9 cellular contexts compared by ENCODE assay signal in the genomic region with DNA sequence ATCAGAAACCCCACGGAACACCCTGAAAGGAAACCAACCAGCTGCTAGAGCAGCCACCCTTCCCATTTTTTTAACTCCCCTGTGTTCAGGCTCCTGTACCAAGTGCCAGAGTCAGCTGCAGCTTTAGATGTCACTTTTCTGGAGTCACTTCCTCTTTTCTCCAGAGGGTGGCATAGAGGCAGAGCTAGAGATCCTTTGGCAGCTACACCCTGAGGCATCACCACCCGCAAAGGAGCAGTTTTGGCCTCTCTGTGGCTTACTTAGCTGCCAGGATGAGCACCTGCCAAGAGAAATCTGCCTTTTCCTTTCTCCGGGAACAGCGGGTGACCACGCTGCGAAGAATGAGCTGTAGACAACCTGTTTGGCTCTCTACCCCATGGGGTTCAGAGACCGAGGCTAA. TPM values are rescaled to one million over a fixed set of nuclear protein-coding genes. Genes with fewer than 3 reads are reported as not detected.
A peak's percentile ranks its signal among the peaks of the same experiment; 100 is the strongest.
DNase-seq lines count a peak whose midpoint lies in the region; ATAC-seq, FAIRE-seq and TF ChIP-seq lines count a peak whose summit lies in the region.
"Had no signal": no experiment of that assay in that cellular context is flagged by ENCODE, and none has a peak within 500 bp of the region (broad histone marks: within the 10 kb centered on the region; RNA-seq: fewer than 3 reads in every experiment).

No MANE protein-coding gene starts in this region.

- H3K27ac ChIP-seq in left ventricle myocardium inferior (replicated peaks) (no peak overlapping the region), heart left ventricle (no peak overlapping the region), neural progenitor cell (no peak overlapping the region)

- no peaks in the 10 kb centered on the region for H4K20me1 ChIP-seq in neural progenitor cell (ENCODE audit: low read depth)

- peaks cover 22% of the 10 kb centered on the region for H3K4me1 Mint-ChIP-seq in neural progenitor cell
- H3K4me1 Mint-ChIP-seq: activated B cell treated with CpG ODN at 0.5 μM for 24 hours had no signal

- peak overlapping the region; percentile 76 for H3K27ac Mint-ChIP-seq in neural progenitor cell
- H3K27ac Mint-ChIP-seq: activated B cell treated with CpG ODN at 0.5 μM for 24 hours had no signal

- TF ChIP-seq POLR2A in heart left ventricle (IDR thresholded peaks at IDR 0.05), result no peak

- TF ChIP-seq CTCF in left ventricle myocardium inferior (IDR thresholded peaks at IDR 0.05; ENCODE audit: borderline replicate concordance), result peak; percentile 38
- TF ChIP-seq CTCF in heart left ventricle (IDR thresholded peaks at IDR 0.05), result peak in 5 of 12 donors; percentile 20 to 28 (median 22)
- peak; percentile 46 for TF ChIP-seq CTCF in bronchial epithelial cell (IDR thresholded peaks at IDR 0.05; ENCODE audit: insufficient read depth, low read length, severe bottlenecking)
- TF ChIP-seq CTCF in neural progenitor cell (IDR thresholded peaks at IDR 0.05), result peak; percentile 52

- ATAC-seq in heart left ventricle (no peak), GM19035 (IDR thresholded peaks at IDR 0.05; ENCODE audit: unreplicated experiment) (no peak), HG03520 (IDR thresholded peaks at IDR 0.05; ENCODE audit: unreplicated experiment) (no peak)

- WGBS in heart left ventricle, 4 donors, result 27 to 39% (median 36%) methylated on average over 7 of the region's 7 CpGs

- peaks cover 11% of the 10 kb centered on the region for H3K27me3 Mint-ChIP-seq in neural progenitor cell (ENCODE audit: insufficient read depth, low read depth)

- H3K27me3 ChIP-seq in left ventricle myocardium inferior (ENCODE audit: low read depth) (no peaks in the 10 kb centered on the region), heart left ventricle (peaks cover 0 to 14% (median 0%) of the 10 kb centered on the region in 9 donors), bronchial epithelial cell (ENCODE audit: control insufficient read depth, insufficient read depth, low read length) (no peaks in the 10 kb centered on the region), neural progenitor cell (no peaks in the 10 kb centered on the region)

- no peak overlapping the region for H3K4me3 Mint-ChIP-seq in neural progenitor cell
- H3K4me3 Mint-ChIP-seq: activated B cell treated with CpG ODN at 0.5 μM for 24 hours had no signal

- no peak overlapping the region for H3K4me3 ChIP-seq in left ventricle myocardium inferior
- H3K4me3 ChIP-seq in heart left ventricle, result no peak overlapping the region
- H3K4me3 ChIP-seq in bronchial epithelial cell (ENCODE audit: low read depth, low read length), result no peak overlapping the region
- no peak overlapping the region for H3K4me3 ChIP-seq in neural progenitor cell

- H3K4me2 ChIP-seq in neural progenitor cell, result no peak overlapping the region

- FAIRE-seq in bronchial epithelial cell (lab: Jason Lieb, UNC), result no peak

- H3K36me3 ChIP-seq in left ventricle myocardium inferior (no peaks in the 10 kb centered on the region), heart left ventricle (no peaks in the 10 kb centered on the region), bronchial epithelial cell (ENCODE audit: control insufficient read depth, insufficient read depth, low read length) (no peaks in the 10 kb centered on the region), neural progenitor cell (no peaks in the 10 kb centered on the region)

- H3F3A ChIP-seq in neural progenitor cell (ENCODE audit: low read depth), result no peaks in the 10 kb centered on the region

- H3K9ac ChIP-seq in neural progenitor cell, result no peak overlapping the region

- H3K79me2 ChIP-seq in neural progenitor cell (ENCODE audit: low read depth), result no peaks in the 10 kb centered on the region

- no peak overlapping the region for H2AFZ ChIP-seq in neural progenitor cell (replicated peaks)

- intact Hi-C loops in left ventricle myocardium inferior (cut with micrococcal nuclease), result no loop called here
- intact Hi-C loops in heart left ventricle (cut with DNase I), result loop anchor here in 5 of 10 donors (5.0 to 10.0 kb wide), 2 partner anchors 389 to 391 kb away; no protein-coding TSS in a partner anchor

- H3K4me1 ChIP-seq in left ventricle myocardium inferior, result no peaks in the 10 kb centered on the region
- H3K4me1 ChIP-seq in heart left ventricle, result no peaks in the 10 kb centered on the region
- H3K4me1 ChIP-seq in neural progenitor cell, result no peaks in the 10 kb centered on the region

- no peak for DNase-seq in left ventricle myocardium inferior
- no peak for DNase-seq in heart left ventricle
- DNase-seq in NCI-H2081 treated with DMSO at 0.1 percent for 48 hours (lab: John Stamatoyannopoulos, UW), result peak; percentile 63
- DNase-seq in bronchial epithelial cell (ENCODE audit: low read depth), result peak; percentile 9
- peak; percentile 53 for DNase-seq in neural progenitor cell (ENCODE audit: low spot score)
- no peak for DNase-seq in 8988T
- DNase-seq: activated B cell treated with CpG ODN at 0.5 μM for 24 hours had no signal

- no peaks in the 10 kb centered on the region for H3K36me3 Mint-ChIP-seq in neural progenitor cell

- peaks cover 6% of the 10 kb centered on the region for H3K9me3 Mint-ChIP-seq in neural progenitor cell
- H3K9me3 Mint-ChIP-seq: activated B cell treated with CpG ODN at 0.5 μM for 24 hours had no signal

- H3K9me3 ChIP-seq in left ventricle myocardium inferior (replicated peaks) (no peaks in the 10 kb centered on the region), heart left ventricle (no peaks in the 10 kb centered on the region), neural progenitor cell (ENCODE audit: low read depth) (no peaks in the 10 kb centered on the region)

RNA-seq across cellular contexts. Expression of a gene that starts 58.0 kb away (rescaled TPM):
- total RNA-seq in left ventricle myocardium inferior, result 3.7 TPM
- total RNA-seq in heart left ventricle, result 10 to 100 TPM in 2 of 9 donors, 1 to 10 TPM in 4, under 1 TPM in 2, not detected in 1; 0.42 to 67.8 (median 2.2) TPM
- 1 to 10 TPM in 1 of 2 donors, under 1 TPM in 1; 0.53 to 1.3 TPM for polyA plus RNA-seq in heart left ventricle
- not detected in 2 replicates for total RNA-seq in bronchial epithelial cell
- 15.0 and 15.5 TPM in 2 replicates for total RNA-seq in neural progenitor cell (ENCODE audit: low replicate concordance)
- total RNA-seq: activated B cell treated with CpG ODN at 0.5 μM for 24 hours had no signal

Comparison
In these comparisons a context has a peak if more than half of its experiments do, and no peak if none do; other contexts are left out.
1. DNase-seq: peak in NCI-H2081 treated with DMSO at 0.1 percent for 48 hours (single experiment), bronchial epithelial cell (single experiment) and neural progenitor cell (single experiment); none in left ventricle myocardium inferior (single experiment), heart left ventricle (0 of 5) and 8988T (single experiment).